18 cellular contexts compared by ENCODE assay signal in genomic region chr18:36476433-36476832, GRCh38.
A peak's percentile ranks its signal among the peaks of the same experiment; 100 is the strongest.
DNase-seq lines count a peak whose midpoint lies in the region; ATAC-seq, FAIRE-seq and TF ChIP-seq lines count a peak whose summit lies in the region.
"Had no signal": no experiment of that assay in that cellular context is flagged by ENCODE, and none has a peak within 500 bp of the region (broad histone marks: within the 10 kb centered on the region; RNA-seq: fewer than 3 reads in every experiment).

No MANE protein-coding gene starts in this region.

- no peaks in the 10 kb centered on the region for H3K79me2 ChIP-seq in HCT116 (ENCODE audit: insufficient read depth, low read length)

- H3K4me2 ChIP-seq in HCT116 (ENCODE audit: low read length): no peak overlapping the region
- H3K4me2 ChIP-seq: BLaER1 treated with 17β-estradiol and CSF1 and Interleukin-3, amounts not matched to agents 10 nM and 100 nM had no signal

- CTCF ChIA-PET in HCT116 (lab: Charles Lee): no interaction called here

- ATAC-seq in HCT116 (no peak), GM19328 (IDR thresholded peaks at IDR 0.05; ENCODE audit: unreplicated experiment) (no peak)
- ATAC-seq: CD8-positive, alpha-beta T cell; K562 had no signal

- POLR2A ChIA-PET in HCT116 (lab: Charles Lee): no interaction called here

- no peaks in the 10 kb centered on the region for H3K9me3 ChIP-seq in HCT116 (ENCODE audit: control insufficient read depth in 1 of 2, insufficient read depth in 1 of 2, low read depth in 1 of 2, low read length in 2 of 2)
- H3K9me3 ChIP-seq: BLaER1 treated with 17β-estradiol and CSF1 and Interleukin-3, amounts not matched to agents 10 nM and 100 nM had no signal

- H3K36me3 ChIP-seq in HCT116 (ENCODE audit: control insufficient read depth in 1 of 2, insufficient read depth in 2 of 2, low read length in 2 of 2): no peaks in the 10 kb centered on the region
- H3K36me3 ChIP-seq: BLaER1 treated with 17β-estradiol and CSF1 and Interleukin-3, amounts not matched to agents 10 nM and 100 nM had no signal

- H3K27ac ChIP-seq in HCT116 (ENCODE audit: low read depth, low read length): no peak overlapping the region
- H3K27ac ChIP-seq: BLaER1 treated with 17β-estradiol and CSF1 and Interleukin-3, amounts not matched to agents 10 nM and 100 nM had no signal

- H4K20me1 ChIP-seq in HCT116 (ENCODE audit: insufficient read depth): no peaks in the 10 kb centered on the region
- H4K20me1 ChIP-seq: BLaER1 treated with 17β-estradiol and CSF1 and Interleukin-3, amounts not matched to agents 10 nM and 100 nM had no signal

- no peak overlapping the region for H2AFZ ChIP-seq in HCT116 (ENCODE audit: low read depth, low read length, poor library complexity, severe bottlenecking)

- intact Hi-C loops in HCT116 (cut with micrococcal nuclease): loop anchor here (10.0 kb wide), 1 partner anchor 1158 kb away; no protein-coding TSS in a partner anchor

- no peak for TF ChIP-seq RAD21 in HCT116 (IDR thresholded peaks at IDR 0.05; ENCODE audit: low read depth)

- FAIRE-seq in frontal cortex (lab: Jason Lieb, UNC): no peak
- FAIRE-seq: HTR-8/SVneo, K562 had no signal

- peaks cover 14% of the 10 kb centered on the region; the same call in 1 of the 2 replicates for H3K27me3 ChIP-seq in HCT116 (ENCODE audit: insufficient read depth, low read length)
- H3K27me3 ChIP-seq: BLaER1 treated with 17β-estradiol and CSF1 and Interleukin-3, amounts not matched to agents 10 nM and 100 nM had no signal

- no peak overlapping the region for H3K9ac ChIP-seq in HCT116 (ENCODE audit: low read length)
- H3K9ac ChIP-seq: BLaER1 treated with 17β-estradiol and CSF1 and Interleukin-3, amounts not matched to agents 10 nM and 100 nM had no signal

- RAD21 ChIA-PET in HCT116 (lab: Charles Lee; ENCODE audit: low non-redundant PET in 1 of 2, low total read pairs in 2 of 2, uncharacterized antibody in 2 of 2, unreplicated experiment in 2 of 2): no interaction called here

- peaks cover 0 to 8% of the 10 kb centered on the region in 2 experiments; a peak in 1 of 4 replicates for H3K4me1 ChIP-seq in HCT116 (ENCODE audit: control insufficient read depth in 1 of 2, insufficient read depth in 2 of 2, low read length in 2 of 2)
- H3K4me1 ChIP-seq: BLaER1 treated with 17β-estradiol and CSF1 and Interleukin-3, amounts not matched to agents 10 nM and 100 nM had no signal

- H3K4me3 ChIP-seq in HCT116 (replicated peaks in 1 of 2; ENCODE audit: low read depth in 1 of 2, low read length in 2 of 2): no peak overlapping the region
- H3K4me3 ChIP-seq: BLaER1 treated with 17β-estradiol and CSF1 and Interleukin-3, amounts not matched to agents 10 nM and 100 nM; K562 had no signal

- TF ChIP-seq POLR2A in HCT116 (IDR thresholded peaks at IDR 0.05; ENCODE audit: borderline replicate concordance, extremely low read depth, insufficient read depth, insufficient read length): no peak

- no peak for TF ChIP-seq CTCF in HCT116 (IDR thresholded peaks at IDR 0.05 in 2 of 3, conservative IDR thresholded peaks at IDR 0.05 in 1 of 3; ENCODE audit: borderline replicate concordance in 1 of 3, insufficient read depth in 1 of 3, low read depth in 2 of 3, low read length in 2 of 3)

- no peaks in the 10 kb centered on the region for H3K9me2 ChIP-seq in HCT116 (ENCODE audit: insufficient read depth)

- DNase-seq in HCT116 (ENCODE audit: low read depth, low spot score): no peak
- DNase-seq in NCI-H2227 treated with DMSO at 0.1 percent for 48 hours (lab: John Stamatoyannopoulos, UW): peak; percentile 26
- peak; percentile 51 for DNase-seq in astrocyte of the hippocampus (ENCODE audit: low read depth, low spot score)
- peak; percentile 18 for DNase-seq in islet precursor cell
- DNase-seq in DMS79 treated with DMSO at 0.1 percent for 48 hours (lab: John Stamatoyannopoulos, UW): no peak
- no peak for DNase-seq in cerebellum (ENCODE audit: low spot score)
- DNase-seq in frontal cortex (ENCODE audit: low spot score in 2 of 2): no peak
- DNase-seq: 8988T; Calu3; CD8-positive, alpha-beta T cell; GF-D8; GOT3; H7; IMR-90 had no signal

- BruUV-seq in HCT116 (replicated peaks; lab: Mats Ljungman, UMichigan): no TSS peak

TF ChIP-seq in HCT116, 20 proteins besides CTCF, POLR2A, EP300 and RAD21:
- TF ChIP-seq TCF7L2 (IDR thresholded peaks at IDR 0.05; ENCODE audit: borderline replicate concordance, extremely low read depth, insufficient read depth, insufficient read length): peak; percentile 88
- TF ChIP-seq FOSL1 (IDR thresholded peaks at IDR 0.05; ENCODE audit: low read depth): no peak

Comparison
In these comparisons a context has a peak if more than half of its experiments do, and no peak if none do; other contexts are left out.
1. DNase-seq: peak in NCI-H2227 treated with DMSO at 0.1 percent for 48 hours (single experiment), astrocyte of the hippocampus (single experiment) and islet precursor cell (single experiment); none in HCT116 (single experiment), DMS79 treated with DMSO at 0.1 percent for 48 hours (single experiment), cerebellum (single experiment) and frontal cortex (0 of 2).